In the genomic region with DNA sequence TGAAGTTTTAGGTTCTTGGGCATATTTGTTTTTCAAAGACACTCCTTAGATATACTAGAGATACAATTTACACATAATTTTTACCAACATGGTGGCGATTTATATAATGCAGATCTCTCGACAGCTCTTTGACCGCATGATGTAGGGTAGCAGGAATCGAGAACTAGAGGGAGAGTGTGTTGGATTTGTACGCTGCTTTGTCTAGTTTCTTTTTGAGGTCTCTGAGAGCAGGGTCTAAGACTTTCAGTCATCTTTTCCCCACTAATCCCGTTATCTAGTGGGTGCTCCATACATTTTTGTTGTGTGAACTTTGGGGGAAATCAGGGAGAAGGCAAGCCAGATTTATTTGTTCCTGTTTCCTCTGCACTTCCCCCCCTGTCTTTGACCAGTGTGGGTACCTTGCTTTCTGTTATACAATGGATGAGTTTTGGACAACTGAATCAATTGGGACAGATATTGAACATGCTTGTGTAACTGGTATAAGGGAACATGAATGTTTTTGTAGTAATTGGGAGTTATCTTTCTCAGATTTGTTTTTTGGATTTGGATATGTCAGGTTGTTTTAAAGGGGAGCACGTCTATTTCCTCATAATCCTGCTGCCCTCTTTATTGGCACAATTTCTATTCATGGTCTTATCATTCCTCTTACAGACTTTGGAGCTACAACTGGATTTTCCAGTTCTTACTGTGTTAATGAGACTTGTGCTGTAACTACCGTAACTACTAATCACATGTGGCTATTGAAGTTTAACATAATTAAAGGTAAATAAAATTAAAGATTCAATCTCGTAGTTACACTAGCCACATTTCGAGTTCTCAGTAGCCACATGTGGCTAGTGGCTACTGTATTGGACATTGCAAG, we compare ENCODE assay signal across 1 cellular context.
TF ChIP-seq lines count a peak whose summit lies in the region.

No MANE protein-coding gene starts in this region.

TF ChIP-seq in H1, 55 proteins besides CTCF, POLR2A, EP300 and RAD21:
- TF ChIP-seq SAP30 (IDR thresholded peaks at IDR 0.05; ENCODE audit: insufficient read depth, insufficient replicate concordance, low read length) (no peak), TCF12 (IDR thresholded peaks at IDR 0.05; ENCODE audit: low read depth, low read length) (no peak), JUN (IDR thresholded peaks at IDR 0.05; ENCODE audit: low read depth, low read length) (no peak), EGR1 (IDR thresholded peaks at IDR 0.05; ENCODE audit: borderline replicate concordance, low read depth, low read length) (no peak), SP4 (IDR thresholded peaks at IDR 0.05; ENCODE audit: low read length) (no peak), RBBP5 (IDR thresholded peaks at IDR 0.05; ENCODE audit: borderline replicate concordance, low read depth, low read length) (no peak), MAX (IDR thresholded peaks at IDR 0.05) (no peak), SIRT6 (IDR thresholded peaks at IDR 0.05; ENCODE audit: low read length) (no peak), CREB1 (IDR thresholded peaks at IDR 0.05) (no peak), TEAD4 (IDR thresholded peaks at IDR 0.05; ENCODE audit: low read depth, low read length) (no peak), BACH1 (IDR thresholded peaks at IDR 0.05; ENCODE audit: low read length) (no peak), ATF3 (IDR thresholded peaks at IDR 0.05; ENCODE audit: insufficient read depth, low read depth, low read length) (no peak), KDM4A (IDR thresholded peaks at IDR 0.05; ENCODE audit: low read depth, low read length, severe bottlenecking) (no peak), RXRA (IDR thresholded peaks at IDR 0.05; ENCODE audit: insufficient read depth, low read depth, low read length) (no peak), NRF1 (IDR thresholded peaks at IDR 0.05; ENCODE audit: low read depth, low read length) (no peak), HDAC6 (IDR thresholded peaks at IDR 0.05; ENCODE audit: low read depth, low read length) (no peak), BCL11A (IDR thresholded peaks at IDR 0.05; ENCODE audit: low read depth in 2 of 2, low read length in 2 of 2) (no peak)
